Comparison of ENCODE assay signal across 10 cellular contexts in the genomic region with DNA sequence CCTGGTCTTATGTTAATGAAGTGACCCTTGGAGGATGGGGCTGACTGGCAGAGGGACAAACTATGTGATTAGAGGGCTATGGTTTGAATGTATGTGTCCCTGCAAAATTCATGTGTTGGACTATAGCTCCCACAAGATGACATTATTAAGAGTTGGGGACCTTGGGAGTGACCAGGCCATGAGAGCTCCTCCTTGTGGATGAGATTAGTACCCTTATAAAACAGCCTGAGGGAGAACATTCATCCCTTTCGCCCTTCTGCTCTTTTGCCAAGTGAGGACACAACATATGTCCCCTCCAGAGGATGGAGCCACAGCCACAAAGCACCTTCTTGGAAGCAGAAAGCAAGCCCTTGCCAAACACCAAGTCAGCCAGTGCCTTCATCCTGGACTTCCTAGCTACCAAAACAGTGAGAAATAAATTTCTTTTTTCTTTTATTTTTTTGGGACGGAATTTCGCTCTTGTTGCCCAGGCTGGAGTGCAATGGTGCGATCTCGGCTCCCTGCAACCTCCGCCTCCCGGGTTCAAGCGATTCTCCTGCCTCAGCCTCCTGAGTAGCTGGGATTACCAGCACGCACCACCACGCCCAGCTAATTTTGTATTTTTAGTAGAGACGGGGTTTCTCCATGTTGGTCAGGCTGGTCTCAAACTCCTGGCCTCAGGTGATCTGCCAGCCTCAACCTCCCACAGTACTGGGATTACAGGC. TPM values are rescaled to one million over a fixed set of nuclear protein-coding genes. Genes with fewer than 3 reads are reported as not detected.
DNase-seq lines count a peak whose midpoint lies in the region; ATAC-seq, FAIRE-seq and TF ChIP-seq lines count a peak whose summit lies in the region.
"Not testable (repeated sequence)": the region's sequence is repeated elsewhere in the genome, so short reads cannot be mapped to it uniquely, and the experiment has no call there.
"Had no signal": no experiment of that assay in that cellular context is flagged by ENCODE, and none has a peak within 500 bp of the region (broad histone marks: within the 10 kb centered on the region; RNA-seq: fewer than 3 reads in every experiment).

No MANE protein-coding gene starts in this region.

- H3K79me2 ChIP-seq in Karpas-422 (ENCODE audit: low read length); OCI-LY7 (ENCODE audit: insufficient read depth, low read depth, low read length); H1 (ENCODE audit: control insufficient read depth in 1 of 2, insufficient read depth in 2 of 2, low read length in 2 of 2): not testable (repeated sequence)

- not testable (repeated sequence) for H3K4me1 ChIP-seq in Karpas-422 (ENCODE audit: low read length); OCI-LY7 (ENCODE audit: insufficient read depth, low read length, poor library complexity, severe bottlenecking); H1 (replicated peaks in 1 of 4; ENCODE audit: control insufficient read depth in 3 of 4, insufficient read depth in 4 of 4, low read length in 3 of 4)

- not testable (repeated sequence) for H3K27me3 ChIP-seq in Karpas-422 (ENCODE audit: low read length); WERI-Rb-1 (ENCODE audit: insufficient read depth, low read depth, severe bottlenecking); H1 (replicated peaks in 1 of 4; ENCODE audit: control insufficient read depth in 3 of 4, extremely low read depth in 1 of 4, insufficient read depth in 3 of 4, low read length in 3 of 4)

- TF ChIP-seq RAD21 in H1 (IDR thresholded peaks at IDR 0.05 in 1 of 2, conservative IDR thresholded peaks at IDR 0.05 in 1 of 2; ENCODE audit: low read depth in 2 of 2, low read length in 2 of 2) = peak; percentile 48 to 64

- H3K23me2 ChIP-seq in H1 (ENCODE audit: low read depth, low read length) = not testable (repeated sequence)

- not testable (repeated sequence) for H4K20me1 ChIP-seq in Karpas-422 (ENCODE audit: insufficient read depth, low read depth, low read length); OCI-LY7 (ENCODE audit: insufficient read depth, low read length); H1 (replicated peaks in 1 of 2; ENCODE audit: control insufficient read depth in 1 of 2, insufficient read depth in 2 of 2, low read length in 2 of 2)

- H2AK5ac ChIP-seq in H1 (ENCODE audit: low read depth, low read length) = not testable (repeated sequence)

- TF ChIP-seq CTCF in OCI-LY7 (conservative IDR thresholded peaks at IDR 0.05; ENCODE audit: low read length) (peak; percentile 44; the same call in 1 of the 2 replicates), WERI-Rb-1 (IDR thresholded peaks at IDR 0.05; ENCODE audit: low read depth, low read length) (peak; percentile 32; the same call in 1 of the 2 replicates), H1 (IDR thresholded peaks at IDR 0.05; ENCODE audit: control extremely low read depth in 1 of 3, insufficient read depth in 1 of 3, low read depth in 1 of 3, low read length in 3 of 3) (peak in 2 of 3 experiments; percentile 64 to 65; a peak in 3 of 4 replicates)

- intact Hi-C loops in OCI-LY7 (cut with micrococcal nuclease; ENCODE audit: unreplicated experiment) = not testable (repeated sequence)
- intact Hi-C loops in left cardiac atrium (cut with DNase I) = loop anchor here in 1 of 2 donors (10.0 kb wide), 1 partner anchor 132 kb away; a partner anchor contains a TSS

- not testable (repeated sequence) for H3K36me3 ChIP-seq in Karpas-422 (ENCODE audit: insufficient read depth, low read length); OCI-LY7 (ENCODE audit: insufficient read depth, low read length); WERI-Rb-1; H1 (ENCODE audit: control insufficient read depth in 2 of 4, insufficient read depth in 4 of 4, low read length in 3 of 4)

- not testable (repeated sequence) for H3K27ac ChIP-seq in Karpas-422 (ENCODE audit: low read length); OCI-LY7 (ENCODE audit: low read depth, low read length, poor library complexity, severe bottlenecking); WERI-Rb-1; H1 (ENCODE audit: low read depth, low read length)

- TF ChIP-seq POLR2A in H1 (IDR thresholded peaks at IDR 0.05; ENCODE audit: control extremely low read depth in 1 of 2, low read depth in 2 of 2, low read length in 2 of 2) = not testable (repeated sequence)

- DNase-seq in EH (ENCODE audit: low read depth) (peak; percentile 15), Karpas-422 (peak; percentile 52), myocyte (ENCODE audit: low read depth) (peak; percentile 31)
- DNase-seq in OCI-LY7 (ENCODE audit: low spot score); WERI-Rb-1; H1 (ENCODE audit: low read depth in 1 of 2, low spot score in 2 of 2); left cardiac atrium: not testable (repeated sequence)

- BruUV-seq in OCI-LY7 (replicated peaks; lab: Mats Ljungman, UMichigan) = not testable (repeated sequence)

- not testable (repeated sequence) for TF ChIP-seq EP300 in H1 (IDR thresholded peaks at IDR 0.05; ENCODE audit: borderline replicate concordance in 1 of 2, low read depth in 2 of 2, low read length in 2 of 2)

- WGBS in H1 (ENCODE audit: extremely low coverage in 1 of 2, insufficient coverage in 1 of 2, insufficient read length in 1 of 2, insufficient replicate concordance in 2 of 2, low coverage in 1 of 2, low lambda C conversion rate in 2 of 2, missing lambda C conversion rate in 1 of 2), 2 experiments = 87% methylated on average over 9 of the region's 11 CpGs; no CpG with 5 or more reads in 1 of the 2 experiments

- H3K9ac ChIP-seq in Karpas-422 (ENCODE audit: low read length); H1 (replicated peaks in 1 of 4; ENCODE audit: extremely low read depth in 1 of 4, low read depth in 3 of 4, low read length in 3 of 4): not testable (repeated sequence)

- not testable (repeated sequence) for H3K4ac ChIP-seq in H1 (replicated peaks; ENCODE audit: insufficient read length, low read depth, low read length)

- FAIRE-seq in H1 (lab: Jason Lieb, UNC) = peak; percentile 32

- H2BK12ac ChIP-seq in H1 (ENCODE audit: low read depth, low read length) = not testable (repeated sequence)

- H3K56ac ChIP-seq in H1 (replicated peaks; ENCODE audit: insufficient read length, low read depth, low read length) = not testable (repeated sequence)

- not testable (repeated sequence) for H2BK5ac ChIP-seq in H1 (ENCODE audit: low read depth, low read length)

- H4K5ac ChIP-seq in H1 (ENCODE audit: insufficient read length, low read depth, low read length) = not testable (repeated sequence)

- CTCF ChIA-PET in OCI-LY7 (lab: Charles Lee; ENCODE audit: unreplicated experiment) = not testable (repeated sequence)
- CTCF ChIA-PET in H1 (lab: Charles Lee; ENCODE audit: partially characterized antibody) = interaction anchor here (0.5 to 3.2 kb wide), 37 partner anchors 9 to 270 kb away, joined by 3 to 26 read pairs (median 4); a partner anchor contains a TSS

- not testable (repeated sequence) for H2BK120ac ChIP-seq in H1 (replicated peaks; ENCODE audit: low read depth, low read length)

- not testable (repeated sequence) for H3K9me2 ChIP-seq in Karpas-422 (replicated peaks; ENCODE audit: insufficient read depth, low read length); OCI-LY7 (ENCODE audit: insufficient read depth, low read length)

- H2BK15ac ChIP-seq in H1 (ENCODE audit: low read length) = not testable (repeated sequence)

- H3K18ac ChIP-seq in H1 (ENCODE audit: extremely low read depth, low read length) = not testable (repeated sequence)

- H3K4me3 ChIP-seq in Karpas-422 (ENCODE audit: low read length); OCI-LY7 (ENCODE audit: low read depth, low read length, poor library complexity, severe bottlenecking); WERI-Rb-1 (ENCODE audit: low read depth, low read length); H1 (ENCODE audit: extremely low read depth in 1 of 4, insufficient read depth in 2 of 4, low read depth in 3 of 4, low read length in 4 of 4): not testable (repeated sequence)

- not testable (repeated sequence) for H4K8ac ChIP-seq in H1 (ENCODE audit: extremely low read depth, insufficient read depth, low read length)

- ATAC-seq in left cardiac atrium = peak; percentile 50 to 64

- not testable (repeated sequence) for H4K91ac ChIP-seq in H1 (replicated peaks; ENCODE audit: insufficient read length, low read length)

- not testable (repeated sequence) for H3K9me3 ChIP-seq in Karpas-422 (ENCODE audit: low read length); OCI-LY7 (ENCODE audit: low read length); WERI-Rb-1 (ENCODE audit: severe bottlenecking); H1 (ENCODE audit: insufficient read depth in 2 of 2, low read depth in 1 of 2, low read length in 1 of 2)

- not testable (repeated sequence) for H3K4me2 ChIP-seq in Karpas-422 (ENCODE audit: low read depth, low read length, poor library complexity, severe bottlenecking); OCI-LY7 (ENCODE audit: low read length); H1 (ENCODE audit: insufficient read depth in 1 of 2, low read depth in 2 of 2, low read length in 2 of 2)

- H2AFZ ChIP-seq in Karpas-422 (ENCODE audit: low read length); OCI-LY7 (ENCODE audit: low read length); H1 (ENCODE audit: low read length): not testable (repeated sequence)

- not testable (repeated sequence) for H3K14ac ChIP-seq in H1 (ENCODE audit: insufficient read length)

- H2BK20ac ChIP-seq in H1 (ENCODE audit: low read length) = not testable (repeated sequence)

- POLR2A ChIA-PET in OCI-LY7 (lab: Charles Lee) (interaction anchor here (0.6 to 1.0 kb wide), 4 partner anchors 17 to 198 kb away, joined by 3 to 7 read pairs (median 4); a partner anchor contains a TSS), H1 (lab: Charles Lee; ENCODE audit: partially characterized antibody) (interaction anchor here (0.9 kb wide), 2 partner anchors 13 to 130 kb away, joined by 3 to 4 read pairs; a partner anchor contains a TSS)

- H3K23ac ChIP-seq in H1 (ENCODE audit: insufficient read length) = not testable (repeated sequence)

- H3K79me1 ChIP-seq in H1 (ENCODE audit: low read depth, low read length) = not testable (repeated sequence)

RNA-seq across cellular contexts. Expression of a gene that starts 12.5 kb away (rescaled TPM):
- total RNA-seq in Karpas-422 (2014; rRNA removed; shearing (Covaris generic); ENCODE audit: low replicate concordance) = 77.5 and 82.2 TPM in 2 replicates
- 53.6 and 87.1 TPM in 2 replicates for total RNA-seq in OCI-LY7 (2014; rRNA removed; shearing (Covaris generic))
- total RNA-seq in OCI-LY7 (2022) (48.7 and 57.5 TPM in 2 replicates), left cardiac atrium (10 to 100 TPM; 20.1 to 23.6 TPM), myocyte (34.3 and 39.5 TPM in 2 replicates)
- total RNA-seq in H1 (2021; fragmentation: NEBNext Ultra II Directional; extraction: Animal tissue kit (Norgen Biotek cat#: 25700)) = 48.8 and 56.0 TPM in 2 replicates
- 22.4 and 39.8 TPM in 2 replicates for polyA plus RNA-seq in H1 (2011; rRNA removed)
- polyA plus RNA-seq in H1 (2011; cell fraction: cytosol; rRNA removed) = 65.2 TPM
- polyA plus RNA-seq in H1 (2011; cell fraction: nucleus; rRNA removed) = 25.3 TPM
- 54.0 to 81.0 TPM (median 68.1 TPM) in 4 replicates for polyA plus RNA-seq in H1 (2012, experiment 1 of 2)
- polyA plus RNA-seq in H1 (2012, experiment 2 of 2) = 8.9 TPM
- polyA plus RNA-seq in H1 (2013, experiment 1 of 2) = 78.2 TPM
- 73.8 TPM for polyA plus RNA-seq in H1 (2013, experiment 2 of 2)
- polyA minus RNA-seq in H1 (2011; rRNA and poly(A)+ RNA removed) = 32.5 and 41.8 TPM in 2 replicates
- polyA minus RNA-seq in H1 (2011; cell fraction: cytosol; rRNA and poly(A)+ RNA removed) = 12.8 TPM
- 35.4 TPM for polyA minus RNA-seq in H1 (2011; cell fraction: nucleus; rRNA and poly(A)+ RNA removed)
- polyA plus RNA-seq in myocyte (2012) = 30.9 TPM

RNA-seq across cellular contexts. Expression of a gene that starts 21.6 kb away (rescaled TPM):
- total RNA-seq in Karpas-422 (2014; rRNA removed; shearing (Covaris generic); ENCODE audit: low replicate concordance) = not detected in 2 replicates
- total RNA-seq in OCI-LY7 (2014; rRNA removed; shearing (Covaris generic)) = not detected in 2 replicates
- not detected in 2 replicates for total RNA-seq in OCI-LY7 (2022)
- not detected in 2 replicates for total RNA-seq in H1 (2021; fragmentation: NEBNext Ultra II Directional; extraction: Animal tissue kit (Norgen Biotek cat#: 25700))
- polyA plus RNA-seq in H1 (2011; rRNA removed) = 0.02 TPM in 1 of 2 replicates, not detected in the other
- not detected for polyA plus RNA-seq in H1 (2011; cell fraction: cytosol; rRNA removed)
- 0.01 TPM for polyA plus RNA-seq in H1 (2011; cell fraction: nucleus; rRNA removed)
- 0.03 TPM in 1 of 4 replicates, not detected in the others for polyA plus RNA-seq in H1 (2012, experiment 1 of 2)
- not detected for polyA plus RNA-seq in H1 (2012, experiment 2 of 2)
- polyA plus RNA-seq in H1 (2013, experiment 1 of 2) = not detected
- polyA plus RNA-seq in H1 (2013, experiment 2 of 2) = under 0.01 TPM
- polyA minus RNA-seq in H1 (2011; rRNA and poly(A)+ RNA removed) = not detected in 2 replicates
- not detected for polyA minus RNA-seq in H1 (2011; cell fraction: cytosol; rRNA and poly(A)+ RNA removed)
- polyA minus RNA-seq in H1 (2011; cell fraction: nucleus; rRNA and poly(A)+ RNA removed) = not detected
- 100 to 1,000 TPM; 175 to 201 TPM for total RNA-seq in left cardiac atrium
- total RNA-seq in myocyte = 155 and 258 TPM in 2 replicates
- 257 TPM for polyA plus RNA-seq in myocyte (2012)
- total RNA-seq: esophagus squamous epithelium; natural killer cell treated with Interleukin-12 subunit alpha and Interleukin-12 subunit beta and Interleukin-15 and Interleukin-18, amount 100 ng/mL, for 72 hours had no signal
- polyA plus RNA-seq: CD14-positive monocyte had no signal

RNA-seq across cellular contexts. Expression of a gene that starts 49.0 kb away (rescaled TPM):
- not detected in 2 replicates for total RNA-seq in Karpas-422 (2014; rRNA removed; shearing (Covaris generic); ENCODE audit: low replicate concordance)
- not detected in 2 replicates for total RNA-seq in OCI-LY7 (2014; rRNA removed; shearing (Covaris generic))
- total RNA-seq in OCI-LY7 (2022) = not detected in 2 replicates
- total RNA-seq in H1 (2021; fragmentation: NEBNext Ultra II Directional; extraction: Animal tissue kit (Norgen Biotek cat#: 25700)) = not detected in 2 replicates
- polyA plus RNA-seq in H1 (2011; rRNA removed) = 0.03 and 0.05 TPM in 2 replicates
- polyA plus RNA-seq in H1 (2011; cell fraction: cytosol; rRNA removed) = 0.06 TPM
- 0.16 TPM for polyA plus RNA-seq in H1 (2011; cell fraction: nucleus; rRNA removed)
- 0.04 to 0.08 TPM (median 0.08 TPM) in 3 of 4 replicates, not detected in the other for polyA plus RNA-seq in H1 (2012, experiment 1 of 2)
- not detected for polyA plus RNA-seq in H1 (2012, experiment 2 of 2)
- 0.04 TPM for polyA plus RNA-seq in H1 (2013, experiment 1 of 2)
- polyA plus RNA-seq in H1 (2013, experiment 2 of 2) = 0.02 TPM
- polyA minus RNA-seq in H1 (2011; rRNA and poly(A)+ RNA removed) = 0.25 TPM in 1 of 2 replicates, not detected in the other
- not detected for polyA minus RNA-seq in H1 (2011; cell fraction: cytosol; rRNA and poly(A)+ RNA removed)
- not detected for polyA minus RNA-seq in H1 (2011; cell fraction: nucleus; rRNA and poly(A)+ RNA removed)
- over 10,000 TPM; 10,415 to 11,820 TPM for total RNA-seq in left cardiac atrium
- 2.6 and 3.4 TPM in 2 replicates for total RNA-seq in myocyte
- 7.7 TPM for polyA plus RNA-seq in myocyte (2012)
- total RNA-seq: esophagus squamous epithelium had no signal
- polyA plus RNA-seq: CD14-positive monocyte had no signal

Comparison
In these comparisons a context has a peak if more than half of its experiments do, and no peak if none do; other contexts are left out.
1. RNA of a gene that starts 21.6 kb away (total RNA-seq): 175 to 201 TPM in left cardiac atrium and 155 to 258 TPM in myocyte; not detected in Karpas-422, not detected in OCI-LY7 and not detected in H1; every median in the first group is over 100 times any median in the second.
2. RNA of a gene that starts 49.0 kb away (total RNA-seq): 10,415 to 11,820 TPM in left cardiac atrium; 2.6 to 3.4 TPM in myocyte, not detected in Karpas-422, not detected in OCI-LY7 and not detected in H1; every median in the first group is over 1,000 times any median in the second.
3. Peak in every context shown above with its lines, with median percentiles within 50 percentile points of each other: CTCF ChIP-seq.